17 cellular contexts compared by ENCODE assay signal in the genomic region with DNA sequence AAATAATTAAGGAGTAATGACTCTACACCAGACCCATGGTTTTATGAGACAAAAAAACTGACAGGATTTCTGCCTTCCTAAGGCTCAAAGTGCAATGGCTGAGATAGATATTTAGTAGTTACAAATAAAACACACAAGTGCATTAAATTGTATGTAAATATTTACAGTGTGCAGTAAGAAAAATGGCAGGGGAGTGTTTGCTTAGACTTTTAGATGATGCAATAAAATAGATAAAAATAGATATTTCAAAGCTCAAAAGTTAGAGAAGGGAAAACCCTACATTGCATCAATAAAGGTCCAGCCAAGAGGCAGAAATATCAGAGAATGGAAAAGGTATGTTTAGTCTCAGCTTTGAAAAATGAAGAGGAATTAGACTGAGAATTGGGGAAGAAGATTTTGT.
DNase-seq lines count a peak whose midpoint lies in the region; ATAC-seq and TF ChIP-seq lines count a peak whose summit lies in the region.
"Had no signal": no experiment of that assay in that cellular context is flagged by ENCODE, and none has a peak within 500 bp of the region (broad histone marks: within the 10 kb centered on the region; RNA-seq: fewer than 3 reads in every experiment).

No MANE protein-coding gene starts in this region.

- no peak for DNase-seq in activated CD4-positive, alpha-beta T cell treated with anti-CD3 and anti-CD28 coated beads, Interleukin-2, amount 10 ng/mL, durations not matched to agents 7 days and 5 days
- DNase-seq in activated CD4-positive, alpha-beta T cell treated with anti-CD3 and anti-CD28 coated beads, Interleukin-2, amount 50 U/mL, for 48 hours = no peak
- DNase-seq in NCI-H774 (lab: John Stamatoyannopoulos, UW) (peak; percentile 37), colonic mucosa (no peak), NAMALWA (ENCODE audit: low spot score) (no peak), heart right ventricle (no peak)
- DNase-seq: activated CD4-positive, alpha-beta T cell treated with anti-CD3 and anti-CD28 coated beads for 4 hours; GDM1; midbrain; NCI-H1092 treated with DMSO at 0.1 percent for 48 hours; stimulated activated CD4-positive, alpha-beta T cell treated with anti-CD3 and anti-CD28 coated beads, Interleukin-4, amount 100 ng/mL, for 4 hours; upper lobe of left lung had no signal

- H3K36me3 ChIP-seq in colonic mucosa (no peaks in the 10 kb centered on the region), heart right ventricle (no peaks in the 10 kb centered on the region)
- H3K36me3 ChIP-seq: upper lobe of left lung had no signal

- H3K4me3 ChIP-seq in colonic mucosa (no peak overlapping the region), heart right ventricle (no peak overlapping the region)
- H3K4me3 ChIP-seq: upper lobe of left lung had no signal

- H3K27me3 ChIP-seq in colonic mucosa (no peaks in the 10 kb centered on the region), heart right ventricle (no peaks in the 10 kb centered on the region)
- H3K27me3 ChIP-seq: upper lobe of left lung had no signal

- H3K4me1 Mint-ChIP-seq in activated CD4-positive, alpha-beta T cell treated with anti-CD3 and anti-CD28 coated beads, Interleukin-2, amount 10 ng/mL, durations not matched to agents 7 days and 5 days = peaks cover 22% of the 10 kb centered on the region
- H3K4me1 Mint-ChIP-seq in stimulated activated memory B cell treated with anti-CD40 and anti-IgM and Interleukin-4, amounts not matched to agents 10 μg/mL and 1 μg/mL and 100 μg/mL, for 72 hours = peaks cover 27% of the 10 kb centered on the region

- no peak overlapping the region for H3K4me3 Mint-ChIP-seq in activated CD4-positive, alpha-beta T cell treated with anti-CD3 and anti-CD28 coated beads, Interleukin-2, amount 10 ng/mL, durations not matched to agents 7 days and 5 days
- H3K4me3 Mint-ChIP-seq in stimulated activated memory B cell treated with anti-CD40 and anti-IgM and Interleukin-4, amounts not matched to agents 10 μg/mL and 1 μg/mL and 100 μg/mL, for 72 hours = no peak overlapping the region

- H3K27ac ChIP-seq in colonic mucosa (peak overlapping the region; percentile 18), heart right ventricle (peak overlapping the region in 1 of 10 donors; percentile 71)
- H3K27ac ChIP-seq: upper lobe of left lung had no signal

- peak overlapping the region; percentile 68 for H3K27ac Mint-ChIP-seq in activated CD4-positive, alpha-beta T cell treated with anti-CD3 and anti-CD28 coated beads, Interleukin-2, amount 10 ng/mL, durations not matched to agents 7 days and 5 days
- peak overlapping the region; percentile 78 for H3K27ac Mint-ChIP-seq in stimulated activated memory B cell treated with anti-CD40 and anti-IgM and Interleukin-4, amounts not matched to agents 10 μg/mL and 1 μg/mL and 100 μg/mL, for 72 hours

- TF ChIP-seq CTCF in colonic mucosa (IDR thresholded peaks at IDR 0.05) = no peak
- no peak for TF ChIP-seq CTCF in heart right ventricle (IDR thresholded peaks at IDR 0.05)

- H3K9me3 ChIP-seq in colonic mucosa = no peaks in the 10 kb centered on the region
- H3K9me3 ChIP-seq in heart right ventricle = no peaks in the 10 kb centered on the region
- H3K9me3 ChIP-seq: upper lobe of left lung had no signal

- intact Hi-C loops in colonic mucosa (cut with DNase I) (no loop called here), heart right ventricle (cut with DNase I) (loop anchor here in 1 of 10 donors (10.0 kb wide), 2 partner anchors 224 to 286 kb away; partner anchors contain the start of genes FGGY and JUN)

- peaks cover 7% of the 10 kb centered on the region for H3K9me3 Mint-ChIP-seq in activated CD4-positive, alpha-beta T cell treated with anti-CD3 and anti-CD28 coated beads, Interleukin-2, amount 10 ng/mL, durations not matched to agents 7 days and 5 days
- no peaks in the 10 kb centered on the region for H3K9me3 Mint-ChIP-seq in stimulated activated memory B cell treated with anti-CD40 and anti-IgM and Interleukin-4, amounts not matched to agents 10 μg/mL and 1 μg/mL and 100 μg/mL, for 72 hours
- H3K9me3 Mint-ChIP-seq: IgD-negative memory B cell had no signal

- H3K27me3 Mint-ChIP-seq in activated CD4-positive, alpha-beta T cell treated with anti-CD3 and anti-CD28 coated beads, Interleukin-2, amount 10 ng/mL, durations not matched to agents 7 days and 5 days = no peaks in the 10 kb centered on the region
- H3K27me3 Mint-ChIP-seq in stimulated activated memory B cell treated with anti-CD40 and anti-IgM and Interleukin-4, amounts not matched to agents 10 μg/mL and 1 μg/mL and 100 μg/mL, for 72 hours = no peaks in the 10 kb centered on the region
- H3K27me3 Mint-ChIP-seq: IgD-negative memory B cell had no signal

- H3K4me1 ChIP-seq in colonic mucosa (no peaks in the 10 kb centered on the region), heart right ventricle (peaks cover 0 to 26% (median 10%) of the 10 kb centered on the region in 9 donors)

- POLR2A ChIA-PET in activated CD4-positive, alpha-beta T cell treated with anti-CD3 and anti-CD28 coated beads, Interleukin-2, amount 10 ng/mL, durations not matched to agents 7 days and 5 days (lab: Charles Lee) = no interaction called here

- H3K9ac ChIP-seq in colonic mucosa (ENCODE audit: low read depth in 2 of 2, low read length in 2 of 2) = no peak overlapping the region

- CTCF ChIA-PET in activated CD4-positive, alpha-beta T cell treated with anti-CD3 and anti-CD28 coated beads, Interleukin-2, amount 10 ng/mL, durations not matched to agents 7 days and 5 days (lab: Charles Lee) = interaction anchor here (1.1 to 1.8 kb wide), 3 partner anchors 11 to 254 kb away, joined by 3 to 4 read pairs (median 3); no protein-coding TSS in a partner anchor

- peaks cover 10% of the 10 kb centered on the region for H3K36me3 Mint-ChIP-seq in activated CD4-positive, alpha-beta T cell treated with anti-CD3 and anti-CD28 coated beads, Interleukin-2, amount 10 ng/mL, durations not matched to agents 7 days and 5 days (ENCODE audit: low read depth)
- no peaks in the 10 kb centered on the region for H3K36me3 Mint-ChIP-seq in stimulated activated memory B cell treated with anti-CD40 and anti-IgM and Interleukin-4, amounts not matched to agents 10 μg/mL and 1 μg/mL and 100 μg/mL, for 72 hours

- no peak for ATAC-seq in stimulated activated memory B cell treated with anti-CD40 and anti-IgM and Interleukin-4, amounts not matched to agents 10 μg/mL and 1 μg/mL and 100 μg/mL, for 72 hours
- ATAC-seq in heart right ventricle (no peak), HG03442 (IDR thresholded peaks at IDR 0.05; ENCODE audit: unreplicated experiment) (no peak)
- ATAC-seq: esophagus mucosa, HCT116 had no signal
